Comparison of ENCODE assay signal across 8 cellular contexts in the genomic region with DNA sequence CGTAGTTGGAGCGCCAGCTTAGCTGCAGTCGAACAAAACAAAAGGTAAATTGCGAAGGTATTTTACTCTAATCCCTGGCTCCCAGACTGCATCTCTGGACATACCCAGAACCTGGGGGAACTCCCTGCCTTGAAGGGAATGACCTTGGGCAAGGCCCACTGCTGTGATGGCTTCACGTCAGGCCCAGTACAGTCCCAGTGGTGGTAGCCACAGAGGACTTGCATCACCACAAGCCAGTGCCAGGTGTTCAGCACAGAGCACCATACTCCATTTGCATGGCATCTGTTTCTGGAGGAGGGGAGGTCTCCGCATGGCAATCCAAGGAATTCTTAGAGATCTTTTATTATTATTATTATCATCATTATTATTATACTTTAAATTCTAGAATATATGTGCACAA. TPM values are rescaled to one million over a fixed set of nuclear protein-coding genes. Genes with fewer than 3 reads are reported as not detected.
"Had no signal": no experiment of that assay in that cellular context is flagged by ENCODE, and none has a peak within 500 bp of the region (broad histone marks: within the 10 kb centered on the region; RNA-seq: fewer than 3 reads in every experiment).

No MANE protein-coding gene starts in this region.

- H3K27ac ChIP-seq: HL-60 had no signal

- H3K4me1 Mint-ChIP-seq: IgD-negative memory B cell had no signal

- DNase-seq: IMR-90, KBM-7 had no signal

- H3K36me3 Mint-ChIP-seq: IgD-negative memory B cell had no signal

- ATAC-seq: HepG2, K562 had no signal

- H3K4me3 ChIP-seq: K562 had no signal

- H3K4me3 Mint-ChIP-seq: IgD-negative memory B cell had no signal

RNA-seq across cellular contexts. Expression of a gene that starts 5.6 kb away (rescaled TPM):
- total RNA-seq: HepG2, HT-29, IMR-90, K562 had no signal

RNA-seq across cellular contexts. Expression of a gene that starts 51.8 kb away (rescaled TPM):
- total RNA-seq: HepG2, HT-29, HT1080, IMR-90, K562 had no signal
